In the genomic region with DNA sequence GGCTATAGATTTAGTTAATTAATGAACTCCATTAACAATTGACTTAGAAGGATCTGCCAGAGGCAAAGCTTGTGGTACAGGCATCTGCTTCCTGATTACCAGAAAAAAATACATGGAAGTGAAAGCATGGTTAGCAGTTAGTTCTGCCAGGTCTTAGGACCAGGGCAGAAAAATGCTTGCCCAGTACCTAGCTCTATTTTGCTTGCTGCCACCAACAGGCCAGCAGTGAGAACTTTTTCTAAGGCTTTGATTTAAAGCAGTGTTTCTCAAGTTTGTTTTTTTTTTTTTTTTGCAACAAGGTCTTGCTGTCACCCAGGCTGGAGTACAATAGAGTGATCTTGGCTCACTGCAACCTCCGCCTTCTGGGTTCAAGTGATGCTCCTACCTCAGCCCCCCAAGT, we compare ENCODE assay signal across 10 cellular contexts. TPM values are rescaled to one million over a fixed set of nuclear protein-coding genes. Genes with fewer than 3 reads are reported as not detected.
DNase-seq lines count a peak whose midpoint lies in the region; ATAC-seq and TF ChIP-seq lines count a peak whose summit lies in the region.
"Had no signal": no experiment of that assay in that cellular context is flagged by ENCODE, and none has a peak within 500 bp of the region (broad histone marks: within the 10 kb centered on the region; RNA-seq: fewer than 3 reads in every experiment).

No MANE protein-coding gene starts in this region.

- H3K4me1 ChIP-seq in NT2/D1 (ENCODE audit: insufficient read depth, insufficient read length), result no peaks in the 10 kb centered on the region

- DNase-seq in NCI-H82 (lab: John Stamatoyannopoulos, UW), result peak; percentile 8
- DNase-seq in NCI-H82 treated with DMSO at 0.1 percent for 48 hours (lab: John Stamatoyannopoulos, UW; ENCODE audit: unreplicated experiment), result no peak
- peak; percentile 16 for DNase-seq in NT2/D1 (ENCODE audit: low read depth, low spot score)
- peak; percentile 62 for DNase-seq in choroid plexus epithelial cell (ENCODE audit: low read depth)
- DNase-seq in osteocyte (ENCODE audit: extremely low spot score, unreplicated experiment), result no peak
- no peak for DNase-seq in cortex of kidney (lab: John Stamatoyannopoulos, UW)
- DNase-seq: left colon, T-helper 9 cell had no signal

- no peak overlapping the region for H3K4me3 Mint-ChIP-seq in osteocyte (ENCODE audit: unreplicated experiment)

- no peaks in the 10 kb centered on the region for H3K9me3 Mint-ChIP-seq in osteocyte (ENCODE audit: unreplicated experiment)

- H3K9ac ChIP-seq in NT2/D1 (ENCODE audit: insufficient read length, low read depth), result no peak overlapping the region

- no peaks in the 10 kb centered on the region for H3K27me3 ChIP-seq in NT2/D1 (ENCODE audit: insufficient read depth, insufficient read length)

- peaks cover 48% of the 10 kb centered on the region for H3K36me3 Mint-ChIP-seq in osteocyte (ENCODE audit: unreplicated experiment)

- H3K4me3 ChIP-seq in NT2/D1 (ENCODE audit: insufficient read length, low read depth), result no peak overlapping the region
- no peak overlapping the region for H3K4me3 ChIP-seq in choroid plexus epithelial cell (ENCODE audit: low read depth, low read length)

- TF ChIP-seq CTCF in choroid plexus epithelial cell (conservative IDR thresholded peaks at IDR 0.05; ENCODE audit: low read depth, low read length) (peak; percentile 54), osteocyte (IDR thresholded peaks at IDR 0.05) (peak; percentile 22)

- H3K36me3 ChIP-seq in NT2/D1 (ENCODE audit: insufficient read depth, insufficient read length, low read length), result peaks cover 71% of the 10 kb centered on the region

- H3K27me3 Mint-ChIP-seq in osteocyte (ENCODE audit: unreplicated experiment), result no peaks in the 10 kb centered on the region

- no peaks in the 10 kb centered on the region for H3K4me1 Mint-ChIP-seq in osteocyte (ENCODE audit: unreplicated experiment)

- no peaks in the 10 kb centered on the region for H3K9me3 ChIP-seq in NT2/D1 (ENCODE audit: insufficient read depth, low read length)

- H3K27ac Mint-ChIP-seq in osteocyte (ENCODE audit: unreplicated experiment), result no peak overlapping the region

- ATAC-seq in HG02571 (IDR thresholded peaks at IDR 0.05; ENCODE audit: unreplicated experiment) (no peak), HG02938 (IDR thresholded peaks at IDR 0.05; ENCODE audit: unreplicated experiment) (no peak)
- ATAC-seq: left colon had no signal

RNA-seq across cellular contexts. Expression of gene MTF1, which starts 16.4 kb away (rescaled TPM):
- 14.3 and 16.9 TPM in 2 replicates for total RNA-seq in osteocyte

Comparison
In these comparisons a context has a peak if more than half of its experiments do, and no peak if none do; other contexts are left out.
1. DNase-seq: peak in NCI-H82 (single experiment), NT2/D1 (single experiment) and choroid plexus epithelial cell (single experiment); none in NCI-H82 treated with DMSO at 0.1 percent for 48 hours (single experiment), osteocyte (single experiment) and cortex of kidney (single experiment).